Comparison of ENCODE assay signal across 1 cellular context in the genomic region with DNA sequence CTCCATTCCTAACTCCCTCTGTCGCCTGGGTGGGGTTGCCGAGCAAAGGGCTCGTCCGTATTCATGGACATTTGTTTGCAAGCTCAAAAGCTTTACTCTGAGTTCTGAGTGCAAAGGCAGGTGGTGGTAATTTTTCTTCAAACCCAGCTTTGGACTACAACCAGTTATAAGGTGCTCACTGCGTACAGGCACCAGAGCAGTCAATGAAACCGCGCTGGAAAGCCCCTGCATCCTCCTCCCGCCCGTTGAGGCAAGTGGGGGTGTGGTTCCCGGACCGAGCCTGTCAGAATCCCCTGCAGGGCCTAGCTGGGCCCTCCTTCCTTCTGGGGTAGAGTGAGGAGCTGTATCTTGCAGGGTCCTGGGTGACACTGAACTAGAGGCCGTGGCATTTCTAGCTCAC.
TF ChIP-seq lines count a peak whose summit lies in the region.

No MANE protein-coding gene starts in this region.

TF ChIP-seq in HepG2, 621 proteins besides CTCF, POLR2A, EP300 and RAD21 (continued from another document):
- TF ChIP-seq, protein P1, sequence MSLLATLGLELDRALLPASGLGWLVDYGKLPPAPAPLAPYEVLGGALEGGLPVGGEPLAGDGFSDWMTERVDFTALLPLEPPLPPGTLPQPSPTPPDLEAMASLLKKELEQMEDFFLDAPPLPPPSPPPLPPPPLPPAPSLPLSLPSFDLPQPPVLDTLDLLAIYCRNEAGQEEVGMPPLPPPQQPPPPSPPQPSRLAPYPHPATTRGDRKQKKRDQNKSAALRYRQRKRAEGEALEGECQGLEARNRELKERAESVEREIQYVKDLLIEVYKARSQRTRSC (CRISPR knock-in tag; IDR thresholded peaks at IDR 0.05; ENCODE audit: low read depth): no peak
- TF ChIP-seq SPEN (CRISPR knock-in tag; IDR thresholded peaks at IDR 0.05; ENCODE audit: low read depth) (no peak), ZNF44 (CRISPR knock-in tag; IDR thresholded peaks at IDR 0.05) (no peak), TBL1XR1 (IDR thresholded peaks at IDR 0.05; ENCODE audit: borderline replicate concordance, low read length, partially characterized antibody) (no peak), PHF20 (CRISPR knock-in tag; IDR thresholded peaks at IDR 0.05) (no peak), ZNF557 (CRISPR knock-in tag; IDR thresholded peaks at IDR 0.05) (no peak), ARHGAP35 (CRISPR knock-in tag; IDR thresholded peaks at IDR 0.05; ENCODE audit: borderline replicate concordance) (no peak), HNF4G (IDR thresholded peaks at IDR 0.05; ENCODE audit: borderline replicate concordance, low read depth, low read length) (no peak), HNF4G (CRISPR knock-in tag; IDR thresholded peaks at IDR 0.05; ENCODE audit: borderline replicate concordance, low read depth) (no peak)
